Comparison of ENCODE assay signal across 1 cellular context in genomic region chr20:10370091-10370887, GRCh38.
A peak's percentile ranks its signal among the peaks of the same experiment; 100 is the strongest.
TF ChIP-seq lines count a peak whose summit lies in the region.

No MANE protein-coding gene starts in this region.

TF ChIP-seq in HepG2, 621 proteins besides CTCF, POLR2A, EP300 and RAD21 (continued from another document and continues in another):
- TF ChIP-seq ZNF512 (CRISPR knock-in tag; IDR thresholded peaks at IDR 0.05), result no peak
- TF ChIP-seq HOXA9 (CRISPR knock-in tag; IDR thresholded peaks at IDR 0.05; ENCODE audit: borderline replicate concordance), result no peak
- TF ChIP-seq KDM5B (CRISPR knock-in tag; IDR thresholded peaks at IDR 0.05; ENCODE audit: borderline replicate concordance), result no peak
- no peak for TF ChIP-seq ZNF766 (CRISPR knock-in tag; IDR thresholded peaks at IDR 0.05; ENCODE audit: borderline replicate concordance)
- TF ChIP-seq FOSL2 (CRISPR knock-in tag; IDR thresholded peaks at IDR 0.05), result peak; percentile 57; the same call in 1 of the 2 replicates
- no peak for TF ChIP-seq XRCC5 (optimal IDR thresholded peaks at IDR 0.05; ENCODE audit: low read length)
- peak; percentile 99 for TF ChIP-seq CEBPG (CRISPR knock-in tag; IDR thresholded peaks at IDR 0.05)
- no peak; the same call in 1 of the 2 replicates for TF ChIP-seq ZNF33B (CRISPR knock-in tag; IDR thresholded peaks at IDR 0.05)
- no peak for TF ChIP-seq ZNF83 (CRISPR knock-in tag; IDR thresholded peaks at IDR 0.05; ENCODE audit: borderline replicate concordance)
- TF ChIP-seq ZFX (CRISPR knock-in tag; IDR thresholded peaks at IDR 0.05; ENCODE audit: low read depth), result no peak
- peak; percentile 82; the same call in 1 of the 2 replicates for TF ChIP-seq SMYD3 (CRISPR knock-in tag; IDR thresholded peaks at IDR 0.05)
- TF ChIP-seq ARID3A (IDR thresholded peaks at IDR 0.05; ENCODE audit: low read depth, low read length), result peak; percentile 100
- no peak for TF ChIP-seq SNAI1 (CRISPR knock-in tag; IDR thresholded peaks at IDR 0.05; ENCODE audit: borderline replicate concordance)
- TF ChIP-seq FOXO1 (CRISPR knock-in tag; IDR thresholded peaks at IDR 0.05), result peak; percentile 82
- 0 out of 2 replicates have a peak, but pooled peaks have one; percentile 41 for TF ChIP-seq TSC22D2 (CRISPR knock-in tag; IDR thresholded peaks at IDR 0.05; ENCODE audit: borderline replicate concordance)
- no peak for TF ChIP-seq TERF1 (CRISPR knock-in tag; IDR thresholded peaks at IDR 0.05)
- TF ChIP-seq REL (CRISPR knock-in tag; conservative IDR thresholded peaks at IDR 0.05), result 0 out of 2 replicates have a peak, but pooled peaks have one; percentile 41
- TF ChIP-seq POLR2G (IDR thresholded peaks at IDR 0.05; ENCODE audit: low read depth, low read length), result 0 out of 2 replicates have a peak, but pooled peaks have one; percentile 21
- no peak for TF ChIP-seq HMGXB4 (CRISPR knock-in tag; IDR thresholded peaks at IDR 0.05; ENCODE audit: borderline replicate concordance in 1 of 2, low read depth in 1 of 2)
- no peak for TF ChIP-seq ZNF501 (CRISPR knock-in tag; IDR thresholded peaks at IDR 0.05)
- TF ChIP-seq MXD1 (CRISPR knock-in tag; IDR thresholded peaks at IDR 0.05), result no peak
- no peak for TF ChIP-seq SATB2 (CRISPR knock-in tag; IDR thresholded peaks at IDR 0.05)
- TF ChIP-seq SIN3A (IDR thresholded peaks at IDR 0.05; ENCODE audit: borderline replicate concordance, low read depth, low read length), result no peak
- no peak for TF ChIP-seq ATAD3A (CRISPR knock-in tag; IDR thresholded peaks at IDR 0.05)
- no peak for TF ChIP-seq ATM (IDR thresholded peaks at IDR 0.05; ENCODE audit: borderline replicate concordance)
- no peak for TF ChIP-seq SNAPC5 (CRISPR knock-in tag; IDR thresholded peaks at IDR 0.05; ENCODE audit: borderline replicate concordance)
- TF ChIP-seq ZSCAN5A (CRISPR knock-in tag; IDR thresholded peaks at IDR 0.05; ENCODE audit: borderline replicate concordance), result no peak; the same call in 1 of the 2 replicates
- peak; percentile 95 for TF ChIP-seq ZNF609 (CRISPR knock-in tag; IDR thresholded peaks at IDR 0.05; ENCODE audit: borderline replicate concordance)
- TF ChIP-seq ZNF543 (CRISPR knock-in tag; IDR thresholded peaks at IDR 0.05), result peak; percentile 60; the same call in 1 of the 2 replicates
- TF ChIP-seq ZNF407 (CRISPR knock-in tag; IDR thresholded peaks at IDR 0.05; ENCODE audit: not compliant biosample characterization), result no peak
- TF ChIP-seq ZNF468 (CRISPR knock-in tag; IDR thresholded peaks at IDR 0.05), result no peak
- TF ChIP-seq ZBTB38 (CRISPR knock-in tag; IDR thresholded peaks at IDR 0.05), result no peak
- peak; percentile 80 for TF ChIP-seq MED8 (CRISPR knock-in tag; IDR thresholded peaks at IDR 0.05; ENCODE audit: insufficient replicate concordance)
- TF ChIP-seq ZNF124 (CRISPR knock-in tag; IDR thresholded peaks at IDR 0.05), result peak; percentile 91
- 0 out of 2 replicates have a peak, but pooled peaks have one; percentile 6 for TF ChIP-seq ZNF510 (CRISPR knock-in tag; IDR thresholded peaks at IDR 0.05; ENCODE audit: low read depth)
- peak; percentile 100 for TF ChIP-seq NCOR1 (IDR thresholded peaks at IDR 0.05; ENCODE audit: borderline replicate concordance, low read length)
- TF ChIP-seq DRAP1 (CRISPR knock-in tag; IDR thresholded peaks at IDR 0.05), result 0 out of 2 replicates have a peak, but pooled peaks have one; percentile 56
